Comparison of ENCODE assay signal across 9 cellular contexts in the genomic region with DNA sequence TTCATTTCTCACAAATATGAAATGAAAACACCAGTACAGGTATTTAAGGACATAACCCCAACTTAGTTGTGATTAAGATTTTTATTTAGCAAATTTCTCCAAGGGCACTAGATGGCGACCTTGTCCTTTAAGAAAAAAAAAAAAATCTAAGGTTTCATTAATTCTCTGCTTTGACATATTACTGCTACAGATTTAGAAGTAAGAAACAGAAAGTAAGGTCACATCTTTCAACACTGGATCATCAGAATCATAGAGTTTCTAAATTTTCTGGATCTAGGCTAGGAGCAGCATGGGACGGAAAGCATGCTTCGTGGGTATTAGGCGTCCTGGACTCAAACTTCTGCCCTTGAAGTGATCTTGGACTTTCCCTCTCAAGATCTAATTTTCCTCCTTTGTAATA.
DNase-seq lines count a peak whose midpoint lies in the region; ATAC-seq, FAIRE-seq and TF ChIP-seq lines count a peak whose summit lies in the region.
"Had no signal": no experiment of that assay in that cellular context is flagged by ENCODE, and none has a peak within 500 bp of the region (broad histone marks: within the 10 kb centered on the region; RNA-seq: fewer than 3 reads in every experiment).

No MANE protein-coding gene starts in this region.

- H3K27me3 Mint-ChIP-seq in CD8-positive, alpha-beta memory T cell: peaks cover 30 to 52% of the 10 kb centered on the region in 2 donors

- H3K36me3 ChIP-seq in parathyroid adenoma (ENCODE audit: control insufficient read depth, insufficient read depth, low read length): no peaks in the 10 kb centered on the region
- H3K36me3 ChIP-seq in CD8-positive, alpha-beta memory T cell (ENCODE audit: insufficient read depth, low read length): no peaks in the 10 kb centered on the region

- H3K36me3 Mint-ChIP-seq in CD8-positive, alpha-beta memory T cell: no peaks in the 10 kb centered on the region

- ATAC-seq in GM19324 (IDR thresholded peaks at IDR 0.05; ENCODE audit: low FRiP score, unreplicated experiment): no peak

- H3K4me2 ChIP-seq in parathyroid adenoma (ENCODE audit: low read length): peak overlapping the region; percentile 36

- H3K4me3 ChIP-seq in LNCaP clone FGC (ENCODE audit: low read depth, low read length) (no peak overlapping the region), parathyroid adenoma (ENCODE audit: low read depth, low read length) (peak overlapping the region; percentile 33)
- H3K4me3 ChIP-seq in CD8-positive, alpha-beta memory T cell (ENCODE audit: low read length): no peak overlapping the region

- POLR2A ChIA-PET in CD8-positive, alpha-beta memory T cell (lab: Charles Lee): no interaction called here

- H3K27ac ChIP-seq in parathyroid adenoma: no peak overlapping the region
- H3K27ac ChIP-seq in CD8-positive, alpha-beta memory T cell (ENCODE audit: low read depth, low read length): no peak overlapping the region

- H3K4me1 Mint-ChIP-seq in CD8-positive, alpha-beta memory T cell: peaks cover 5 to 11% (median 9%) of the 10 kb centered on the region in 3 donors

- peak; percentile 77 for FAIRE-seq in endometrium (lab: Jason Lieb, UNC)

- CTCF ChIA-PET in CD8-positive, alpha-beta memory T cell (lab: Charles Lee): no interaction called here

- no peaks in the 10 kb centered on the region for H3K79me2 ChIP-seq in parathyroid adenoma

- no peaks in the 10 kb centered on the region for H3K4me1 ChIP-seq in parathyroid adenoma
- H3K4me1 ChIP-seq in CD8-positive, alpha-beta memory T cell (ENCODE audit: insufficient read depth, low read length): no peaks in the 10 kb centered on the region

- H3K9ac ChIP-seq in parathyroid adenoma: no peak overlapping the region

- H3K27me3 ChIP-seq in parathyroid adenoma (ENCODE audit: control insufficient read depth, insufficient read depth, low read length): no peaks in the 10 kb centered on the region
- peaks cover 7% of the 10 kb centered on the region for H3K27me3 ChIP-seq in CD8-positive, alpha-beta memory T cell (ENCODE audit: insufficient read depth, low read length, poor library complexity, severe bottlenecking)

- peak; percentile 39 for TF ChIP-seq CTCF in LNCaP clone FGC (IDR thresholded peaks at IDR 0.05; ENCODE audit: control insufficient read depth, extremely low read depth, insufficient read depth)
- TF ChIP-seq CTCF in parathyroid adenoma (IDR thresholded peaks at IDR 0.05): peak; percentile 30

- no peak overlapping the region for H3K27ac Mint-ChIP-seq in CD8-positive, alpha-beta memory T cell

- no peak overlapping the region for H3K4me3 Mint-ChIP-seq in CD8-positive, alpha-beta memory T cell

- DNase-seq in EH (ENCODE audit: low read depth) (peak; percentile 38), LNCaP clone FGC (ENCODE audit: low read depth) (no peak), NCI-H1092 treated with DMSO at 0.1 percent for 48 hours (lab: John Stamatoyannopoulos, UW) (no peak)
- no peak for DNase-seq in activated T-cell treated with anti-CD3 and anti-CD28 coated beads, Interleukin-2, amount 50 U/mL, for 1 hour
- no peak for DNase-seq in CD8-positive, alpha-beta memory T cell
- DNase-seq: NCI-H187 treated with DMSO at 0.1 percent for 48 hours had no signal

- no peaks in the 10 kb centered on the region for H3K9me3 ChIP-seq in parathyroid adenoma (ENCODE audit: control insufficient read depth, low read length)
- no peaks in the 10 kb centered on the region for H3K9me3 ChIP-seq in CD8-positive, alpha-beta memory T cell (ENCODE audit: low read length)

- H3K9me3 Mint-ChIP-seq in CD8-positive, alpha-beta memory T cell: no peaks in the 10 kb centered on the region

- H2AFZ ChIP-seq in parathyroid adenoma: peak overlapping the region; percentile 2
